Comparison of ENCODE assay signal across 8 cellular contexts in the genomic region with DNA sequence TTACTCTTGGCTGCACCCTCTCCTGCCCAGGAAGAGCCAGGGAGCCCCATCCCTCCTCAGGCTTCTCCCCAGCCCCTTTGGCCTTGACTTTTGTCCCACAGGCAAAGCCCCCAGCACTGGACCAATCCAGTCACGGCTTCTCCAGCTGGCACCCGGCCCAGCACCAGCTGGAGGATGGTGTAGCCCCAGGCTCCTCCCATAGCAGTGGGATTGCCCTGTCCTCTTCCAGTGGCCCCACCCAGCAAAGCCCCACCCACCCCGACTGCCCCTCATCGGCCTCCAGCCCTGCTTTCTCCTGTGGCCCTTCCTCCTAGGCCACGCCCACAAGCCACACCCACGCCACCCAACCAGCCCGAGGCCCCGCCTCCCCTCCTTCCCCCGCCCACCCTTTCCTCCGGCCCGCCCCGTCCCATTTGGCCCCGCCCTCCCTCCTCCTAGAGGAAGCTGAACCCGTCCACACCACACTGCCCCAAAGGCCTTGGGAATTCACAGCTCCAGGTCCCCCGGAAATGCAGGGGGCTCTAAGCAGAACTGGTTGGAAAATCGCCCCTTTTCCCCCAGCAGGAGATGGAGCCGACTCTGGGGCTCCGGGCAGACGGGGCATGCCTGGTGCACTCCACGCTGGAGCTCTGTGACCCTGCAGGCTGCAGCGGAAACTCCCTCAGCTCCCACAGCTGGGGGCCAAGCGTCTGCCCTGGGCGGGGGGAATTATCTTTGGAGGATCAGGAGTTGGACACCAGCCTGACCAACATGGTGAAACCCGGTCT. TPM values are rescaled to one million over a fixed set of nuclear protein-coding genes. Genes with fewer than 3 reads are reported as not detected.
A peak's percentile ranks its signal among the peaks of the same experiment; 100 is the strongest.
DNase-seq lines count a peak whose midpoint lies in the region; ATAC-seq, FAIRE-seq and TF ChIP-seq lines count a peak whose summit lies in the region.

No MANE protein-coding gene starts in this region.

- H3K27me3 ChIP-seq in adrenal gland = no peaks in the 10 kb centered on the region
- H3K27me3 ChIP-seq in hepatocyte = peaks cover 6% of the 10 kb centered on the region
- H3K27me3 ChIP-seq in small intestine (ENCODE audit: control insufficient read depth in 2 of 2, insufficient read depth in 2 of 2, low read length in 2 of 2) = no peaks in the 10 kb centered on the region

- H3K9me3 Mint-ChIP-seq in HFFc6 = no peaks in the 10 kb centered on the region

- DNase-seq in COLO829 (ENCODE audit: low spot score) = peak; percentile 100
- DNase-seq in HFFc6 = peak; percentile 62
- peak; percentile 79 for DNase-seq in OCI-LY7 (ENCODE audit: low spot score)
- peak; percentile 91 to 97 (median 96) for DNase-seq in adrenal gland
- peak; percentile 87 for DNase-seq in hepatocyte (ENCODE audit: low spot score)
- DNase-seq in small intestine = peak; percentile 98

- H3K4me3 ChIP-seq in OCI-LY7 (ENCODE audit: low read depth, low read length, poor library complexity, severe bottlenecking) = no peak overlapping the region
- no peak overlapping the region for H3K4me3 ChIP-seq in adrenal gland
- no peak overlapping the region for H3K4me3 ChIP-seq in hepatocyte
- H3K4me3 ChIP-seq in small intestine (ENCODE audit: low read depth in 1 of 2, low read length in 2 of 2) = no peak overlapping the region

- 11 to 24% (median 17%) methylated on average over 7 to 24 of the region's 24 CpGs for WGBS in adrenal gland, 4 donors
- WGBS in hepatocyte (ENCODE audit: low lambda C conversion rate, missing lambda C conversion rate) = 46% methylated on average over 12 of the region's 24 CpGs
- 25 to 38% (median 30%) methylated on average over 18 to 24 of the region's 24 CpGs for WGBS in small intestine, 3 donors

- no peak overlapping the region for H3K4me2 ChIP-seq in OCI-LY7 (ENCODE audit: low read length)
- no peak overlapping the region for H3K4me2 ChIP-seq in hepatocyte

- H3K27ac ChIP-seq in OCI-LY7 (ENCODE audit: low read depth, low read length, poor library complexity, severe bottlenecking) (no peak overlapping the region), adrenal gland (peak overlapping the region in 4 of 5 donors; percentile 17 to 75 (median 63)), hepatocyte (no peak overlapping the region), small intestine (ENCODE audit: low read depth in 1 of 2, low read length in 1 of 2) (peak overlapping the region; percentile 78 to 90)

- H4K20me1 ChIP-seq in OCI-LY7 (ENCODE audit: insufficient read depth, low read length) (no peaks in the 10 kb centered on the region), hepatocyte (ENCODE audit: insufficient read depth, poor library complexity, severe bottlenecking) (no peaks in the 10 kb centered on the region)

- BruUV-seq in OCI-LY7 (replicated peaks; lab: Mats Ljungman, UMichigan) = no TSS peak

- peaks cover 3% of the 10 kb centered on the region for H3K27me3 Mint-ChIP-seq in HFFc6 (ENCODE audit: insufficient read depth)

- ATAC-seq in HG03571 (IDR thresholded peaks at IDR 0.05; ENCODE audit: unreplicated experiment) = no peak
- ATAC-seq in HG03139 (IDR thresholded peaks at IDR 0.05; ENCODE audit: unreplicated experiment) = no peak

- H3K79me2 ChIP-seq in OCI-LY7 (ENCODE audit: insufficient read depth, low read depth, low read length) = no peaks in the 10 kb centered on the region
- H3K79me2 ChIP-seq in hepatocyte = no peaks in the 10 kb centered on the region

- H3K36me3 Mint-ChIP-seq in HFFc6 (ENCODE audit: low read depth) = no peaks in the 10 kb centered on the region

- intact Hi-C loops in OCI-LY7 (cut with micrococcal nuclease; ENCODE audit: unreplicated experiment) = loop anchor here (1.0 kb wide), 1 partner anchor 25 kb away; the partner anchor contains the start of gene GET4
- intact Hi-C loops in adrenal gland (cut with DNase I) = no loop called here

- no peak overlapping the region; the same call in 1 of the 2 replicates for H3K27ac Mint-ChIP-seq in HFFc6

- no peak overlapping the region for H3K4me3 Mint-ChIP-seq in HFFc6

- H3K4me1 ChIP-seq in OCI-LY7 (ENCODE audit: insufficient read depth, low read length, poor library complexity, severe bottlenecking) (no peaks in the 10 kb centered on the region), adrenal gland (replicated peaks in 1 of 2) (peaks cover 5 to 8% of the 10 kb centered on the region in 2 donors), hepatocyte (ENCODE audit: insufficient read depth) (no peaks in the 10 kb centered on the region), small intestine (ENCODE audit: control insufficient read depth in 2 of 2, insufficient read depth in 1 of 2, low read depth in 1 of 2, low read length in 1 of 2) (no peaks in the 10 kb centered on the region)

- H3K36me3 ChIP-seq in OCI-LY7 (ENCODE audit: insufficient read depth, low read length) (peaks cover 6% of the 10 kb centered on the region; the same call in 1 of the 2 replicates), adrenal gland (replicated peaks in 1 of 2) (peaks cover 0 to 8% of the 10 kb centered on the region in 2 donors), hepatocyte (replicated peaks; ENCODE audit: insufficient read depth, low read depth) (no peaks in the 10 kb centered on the region), small intestine (ENCODE audit: control insufficient read depth in 2 of 2, insufficient read depth in 2 of 2, low read length in 2 of 2) (peaks cover 8 to 9% of the 10 kb centered on the region in 2 donors)

- no peak overlapping the region for H2AFZ ChIP-seq in OCI-LY7 (ENCODE audit: low read length)
- no peak overlapping the region for H2AFZ ChIP-seq in hepatocyte

- POLR2A ChIA-PET in OCI-LY7 (lab: Charles Lee) = no interaction called here

- no peaks in the 10 kb centered on the region for H3K9me3 ChIP-seq in OCI-LY7 (ENCODE audit: low read length)
- H3K9me3 ChIP-seq in adrenal gland (replicated peaks in 1 of 3) = no peaks in the 10 kb centered on the region
- H3K9me3 ChIP-seq in hepatocyte (ENCODE audit: low read depth) = no peaks in the 10 kb centered on the region
- no peaks in the 10 kb centered on the region for H3K9me3 ChIP-seq in small intestine (ENCODE audit: control insufficient read depth, low read depth)

- H3K4me1 Mint-ChIP-seq in HFFc6 (ENCODE audit: low read depth) = no peaks in the 10 kb centered on the region

- TF ChIP-seq CTCF in HFFc6 (IDR thresholded peaks at IDR 0.05) = no peak
- no peak for TF ChIP-seq CTCF in OCI-LY7 (conservative IDR thresholded peaks at IDR 0.05; ENCODE audit: low read length)
- TF ChIP-seq CTCF in adrenal gland (IDR thresholded peaks at IDR 0.05) = no peak
- no peak for TF ChIP-seq CTCF in hepatocyte (IDR thresholded peaks at IDR 0.05; ENCODE audit: poor library complexity)

- no peak for TF ChIP-seq POLR2A in adrenal gland (IDR thresholded peaks at IDR 0.05)

- CTCF ChIA-PET in OCI-LY7 (lab: Charles Lee; ENCODE audit: unreplicated experiment) = interaction anchor here (0.5 kb wide), 2 partner anchors 19 to 47 kb away, joined by 3 to 4 read pairs; no protein-coding TSS in a partner anchor

- H3K9me2 ChIP-seq in OCI-LY7 (ENCODE audit: insufficient read depth, low read length) (no peaks in the 10 kb centered on the region), hepatocyte (replicated peaks; ENCODE audit: insufficient read depth) (no peaks in the 10 kb centered on the region)

- no peak for FAIRE-seq in small intestine (lab: Jason Lieb, UNC)

RNA-seq across cellular contexts. Expression of gene GET4, which starts 25.2 kb away (rescaled TPM):
- total RNA-seq in HFFc6 (2021; fragmentation: NEBNext Ultra II Directional; extraction: Animal tissue kit (Norgen Biotek cat#: 25700)) = 10 to 100 TPM; 21.3 to 26.3 (median 25.5) TPM
- total RNA-seq in OCI-LY7 (2014; rRNA removed; shearing (Covaris generic)) = 46.3 and 54.4 TPM in 2 replicates
- total RNA-seq in OCI-LY7 (2022) (51.1 and 54.5 TPM in 2 replicates), adrenal gland (100 to 1,000 TPM in 1 of 8 donors, 10 to 100 TPM in 7; 44.7 to 190 (median 69.1) TPM), hepatocyte (46.3 and 48.3 TPM in 2 replicates)
- polyA plus RNA-seq in adrenal gland (100 to 1,000 TPM in 2 of 3 donors, 10 to 100 TPM in 1; 38.3 to 166 (median 164) TPM), hepatocyte (102 and 126 TPM in 2 replicates), small intestine (10 to 100 TPM; 38.9 to 87.2 (median 71.9) TPM)

RNA-seq across cellular contexts. Expression of gene ADAP1, which starts 52.9 kb away (rescaled TPM):
- total RNA-seq in HFFc6 (2021; fragmentation: NEBNext Ultra II Directional; extraction: Animal tissue kit (Norgen Biotek cat#: 25700)) = 1 to 10 TPM in 2 of 6 experiments, under 1 TPM in 4; 0.64 to 1.1 (median 0.90) TPM
- 0.41 and 2.4 TPM in 2 replicates for total RNA-seq in OCI-LY7 (2014; rRNA removed; shearing (Covaris generic))
- 7.0 and 7.7 TPM in 2 replicates for total RNA-seq in OCI-LY7 (2022)
- 10 to 100 TPM in 5 of 8 donors, 1 to 10 TPM in 3; 5.6 to 60.2 (median 12.8) TPM for total RNA-seq in adrenal gland
- polyA plus RNA-seq in adrenal gland = 10 to 100 TPM in 1 of 3 donors, 1 to 10 TPM in 1, under 1 TPM in 1; 0.29 to 40.5 (median 7.1) TPM
- 25.8 and 35.7 TPM in 2 replicates for total RNA-seq in hepatocyte
- 16.3 and 25.6 TPM in 2 replicates for polyA plus RNA-seq in hepatocyte
- polyA plus RNA-seq in small intestine = 100 to 1,000 TPM in 2 of 3 donors, 10 to 100 TPM in 1; 69.2 to 113 (median 102) TPM

Comparison
In these comparisons a context has a peak if more than half of its experiments do, and no peak if none do; other contexts are left out.
1. H3K27ac ChIP-seq: peak in adrenal gland (4 of 5) and small intestine (2 of 2); none in OCI-LY7 (single experiment) and hepatocyte (single experiment).
2. Peak in every context shown above with its lines, with median percentiles within 50 percentile points of each other: DNase-seq.